Comparison of ENCODE assay signal across 1 cellular context in the genomic region with DNA sequence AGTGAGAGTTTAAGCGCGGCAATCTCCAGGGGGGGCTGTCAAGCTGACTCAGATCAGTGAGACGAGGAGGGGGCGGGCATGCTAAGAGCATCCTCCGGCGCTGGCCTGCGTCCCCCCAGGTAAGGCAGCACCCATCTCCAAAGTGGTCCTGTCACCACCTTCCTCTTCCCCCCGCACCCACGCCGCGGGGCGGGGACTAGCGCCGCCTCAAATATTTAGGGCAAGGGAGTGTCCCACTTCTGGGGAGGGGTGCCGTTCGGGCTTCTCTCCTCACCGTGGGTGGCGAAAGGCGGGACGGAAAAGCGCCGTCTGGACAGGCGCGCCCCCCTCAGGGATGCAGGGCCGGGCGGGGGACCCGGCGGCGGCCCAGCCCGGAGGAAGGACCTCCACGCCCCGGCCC.
TF ChIP-seq lines count a peak whose summit lies in the region.

No MANE protein-coding gene starts in this region.

TF ChIP-seq in GM12878, 131 proteins besides CTCF, POLR2A, EP300 and RAD21 (continued from another document and continues in another):
- TF ChIP-seq, protein P1, sequence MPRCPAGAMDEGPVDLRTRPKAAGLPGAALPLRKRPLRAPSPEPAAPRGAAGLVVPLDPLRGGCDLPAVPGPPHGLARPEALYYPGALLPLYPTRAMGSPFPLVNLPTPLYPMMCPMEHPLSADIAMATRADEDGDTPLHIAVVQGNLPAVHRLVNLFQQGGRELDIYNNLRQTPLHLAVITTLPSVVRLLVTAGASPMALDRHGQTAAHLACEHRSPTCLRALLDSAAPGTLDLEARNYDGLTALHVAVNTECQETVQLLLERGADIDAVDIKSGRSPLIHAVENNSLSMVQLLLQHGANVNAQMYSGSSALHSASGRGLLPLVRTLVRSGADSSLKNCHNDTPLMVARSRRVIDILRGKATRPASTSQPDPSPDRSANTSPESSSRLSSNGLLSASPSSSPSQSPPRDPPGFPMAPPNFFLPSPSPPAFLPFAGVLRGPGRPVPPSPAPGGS (IDR thresholded peaks at IDR 0.05; ENCODE audit: borderline replicate concordance, insufficient read depth, low read depth, low read length, poor library complexity, severe bottlenecking), result no peak
- TF ChIP-seq, protein P2, sequence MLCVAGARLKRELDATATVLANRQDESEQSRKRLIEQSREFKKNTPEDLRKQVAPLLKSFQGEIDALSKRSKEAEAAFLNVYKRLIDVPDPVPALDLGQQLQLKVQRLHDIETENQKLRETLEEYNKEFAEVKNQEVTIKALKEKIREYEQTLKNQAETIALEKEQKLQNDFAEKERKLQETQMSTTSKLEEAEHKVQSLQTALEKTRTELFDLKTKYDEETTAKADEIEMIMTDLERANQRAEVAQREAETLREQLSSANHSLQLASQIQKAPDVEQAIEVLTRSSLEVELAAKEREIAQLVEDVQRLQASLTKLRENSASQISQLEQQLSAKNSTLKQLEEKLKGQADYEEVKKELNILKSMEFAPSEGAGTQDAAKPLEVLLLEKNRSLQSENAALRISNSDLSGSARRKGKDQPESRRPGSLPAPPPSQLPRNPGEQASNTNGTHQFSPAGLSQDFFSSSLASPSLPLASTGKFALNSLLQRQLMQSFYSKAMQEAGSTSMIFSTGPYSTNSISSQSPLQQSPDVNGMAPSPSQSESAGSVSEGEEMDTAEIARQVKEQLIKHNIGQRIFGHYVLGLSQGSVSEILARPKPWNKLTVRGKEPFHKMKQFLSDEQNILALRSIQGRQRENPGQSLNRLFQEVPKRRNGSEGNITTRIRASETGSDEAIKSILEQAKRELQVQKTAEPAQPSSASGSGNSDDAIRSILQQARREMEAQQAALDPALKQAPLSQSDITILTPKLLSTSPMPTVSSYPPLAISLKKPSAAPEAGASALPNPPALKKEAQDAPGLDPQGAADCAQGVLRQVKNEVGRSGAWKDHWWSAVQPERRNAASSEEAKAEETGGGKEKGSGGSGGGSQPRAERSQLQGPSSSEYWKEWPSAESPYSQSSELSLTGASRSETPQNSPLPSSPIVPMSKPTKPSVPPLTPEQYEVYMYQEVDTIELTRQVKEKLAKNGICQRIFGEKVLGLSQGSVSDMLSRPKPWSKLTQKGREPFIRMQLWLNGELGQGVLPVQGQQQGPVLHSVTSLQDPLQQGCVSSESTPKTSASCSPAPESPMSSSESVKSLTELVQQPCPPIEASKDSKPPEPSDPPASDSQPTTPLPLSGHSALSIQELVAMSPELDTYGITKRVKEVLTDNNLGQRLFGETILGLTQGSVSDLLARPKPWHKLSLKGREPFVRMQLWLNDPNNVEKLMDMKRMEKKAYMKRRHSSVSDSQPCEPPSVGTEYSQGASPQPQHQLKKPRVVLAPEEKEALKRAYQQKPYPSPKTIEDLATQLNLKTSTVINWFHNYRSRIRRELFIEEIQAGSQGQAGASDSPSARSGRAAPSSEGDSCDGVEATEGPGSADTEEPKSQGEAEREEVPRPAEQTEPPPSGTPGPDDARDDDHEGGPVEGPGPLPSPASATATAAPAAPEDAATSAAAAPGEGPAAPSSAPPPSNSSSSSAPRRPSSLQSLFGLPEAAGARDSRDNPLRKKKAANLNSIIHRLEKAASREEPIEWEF (IDR thresholded peaks at IDR 0.05; ENCODE audit: insufficient replicate concordance, low read depth, low read length), result no peak
- TF ChIP-seq, protein P3, sequence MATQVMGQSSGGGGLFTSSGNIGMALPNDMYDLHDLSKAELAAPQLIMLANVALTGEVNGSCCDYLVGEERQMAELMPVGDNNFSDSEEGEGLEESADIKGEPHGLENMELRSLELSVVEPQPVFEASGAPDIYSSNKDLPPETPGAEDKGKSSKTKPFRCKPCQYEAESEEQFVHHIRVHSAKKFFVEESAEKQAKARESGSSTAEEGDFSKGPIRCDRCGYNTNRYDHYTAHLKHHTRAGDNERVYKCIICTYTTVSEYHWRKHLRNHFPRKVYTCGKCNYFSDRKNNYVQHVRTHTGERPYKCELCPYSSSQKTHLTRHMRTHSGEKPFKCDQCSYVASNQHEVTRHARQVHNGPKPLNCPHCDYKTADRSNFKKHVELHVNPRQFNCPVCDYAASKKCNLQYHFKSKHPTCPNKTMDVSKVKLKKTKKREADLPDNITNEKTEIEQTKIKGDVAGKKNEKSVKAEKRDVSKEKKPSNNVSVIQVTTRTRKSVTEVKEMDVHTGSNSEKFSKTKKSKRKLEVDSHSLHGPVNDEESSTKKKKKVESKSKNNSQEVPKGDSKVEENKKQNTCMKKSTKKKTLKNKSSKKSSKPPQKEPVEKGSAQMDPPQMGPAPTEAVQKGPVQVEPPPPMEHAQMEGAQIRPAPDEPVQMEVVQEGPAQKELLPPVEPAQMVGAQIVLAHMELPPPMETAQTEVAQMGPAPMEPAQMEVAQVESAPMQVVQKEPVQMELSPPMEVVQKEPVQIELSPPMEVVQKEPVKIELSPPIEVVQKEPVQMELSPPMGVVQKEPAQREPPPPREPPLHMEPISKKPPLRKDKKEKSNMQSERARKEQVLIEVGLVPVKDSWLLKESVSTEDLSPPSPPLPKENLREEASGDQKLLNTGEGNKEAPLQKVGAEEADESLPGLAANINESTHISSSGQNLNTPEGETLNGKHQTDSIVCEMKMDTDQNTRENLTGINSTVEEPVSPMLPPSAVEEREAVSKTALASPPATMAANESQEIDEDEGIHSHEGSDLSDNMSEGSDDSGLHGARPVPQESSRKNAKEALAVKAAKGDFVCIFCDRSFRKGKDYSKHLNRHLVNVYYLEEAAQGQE (IDR thresholded peaks at IDR 0.05; ENCODE audit: low read depth, low read length), result no peak
- TF ChIP-seq, protein P4, sequence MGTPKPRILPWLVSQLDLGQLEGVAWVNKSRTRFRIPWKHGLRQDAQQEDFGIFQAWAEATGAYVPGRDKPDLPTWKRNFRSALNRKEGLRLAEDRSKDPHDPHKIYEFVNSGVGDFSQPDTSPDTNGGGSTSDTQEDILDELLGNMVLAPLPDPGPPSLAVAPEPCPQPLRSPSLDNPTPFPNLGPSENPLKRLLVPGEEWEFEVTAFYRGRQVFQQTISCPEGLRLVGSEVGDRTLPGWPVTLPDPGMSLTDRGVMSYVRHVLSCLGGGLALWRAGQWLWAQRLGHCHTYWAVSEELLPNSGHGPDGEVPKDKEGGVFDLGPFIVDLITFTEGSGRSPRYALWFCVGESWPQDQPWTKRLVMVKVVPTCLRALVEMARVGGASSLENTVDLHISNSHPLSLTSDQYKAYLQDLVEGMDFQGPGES (IDR thresholded peaks at IDR 0.05), result no peak
- TF ChIP-seq CBX3 (IDR thresholded peaks at IDR 0.05; ENCODE audit: borderline replicate concordance, low read depth) (no peak), WRNIP1 (IDR thresholded peaks at IDR 0.05; ENCODE audit: borderline replicate concordance, low read depth, low read length) (no peak), MTA3 (IDR thresholded peaks at IDR 0.05; ENCODE audit: borderline replicate concordance, low read length) (no peak), HDAC6 (IDR thresholded peaks at IDR 0.05; ENCODE audit: unreplicated experiment) (no peak), IRF4 (IDR thresholded peaks at IDR 0.05; ENCODE audit: low read depth, low read length) (no peak), NFXL1 (IDR thresholded peaks at IDR 0.05; ENCODE audit: borderline replicate concordance) (no peak), KLF5 (IDR thresholded peaks at IDR 0.05; ENCODE audit: partially characterized antibody) (peak; percentile 77), MEF2A (IDR thresholded peaks at IDR 0.05; ENCODE audit: insufficient read depth, low read depth, low read length) (no peak), JUNB (IDR thresholded peaks at IDR 0.05) (no peak), KAT2A (conservative IDR thresholded peaks at IDR 0.05; ENCODE audit: control insufficient read depth, low read depth, low read length) (no peak), YBX1 (IDR thresholded peaks at IDR 0.05) (no peak), BHLHE40 (IDR thresholded peaks at IDR 0.05; ENCODE audit: borderline replicate concordance in 1 of 2, low read depth in 2 of 2, low read length in 1 of 2) (peak in 1 of 2 experiments; percentile 66; a peak in 2 of 4 replicates), JUND (IDR thresholded peaks at IDR 0.05; ENCODE audit: low read depth, low read length) (peak; percentile 34; the same call in 1 of the 2 replicates), FOXK2 (IDR thresholded peaks at IDR 0.05) (peak; percentile 46; the same call in 1 of the 2 replicates), CHD4 (IDR thresholded peaks at IDR 0.05) (no peak), RFX5 (IDR thresholded peaks at IDR 0.05; ENCODE audit: low read depth, low read length) (no peak), MTA2 (IDR thresholded peaks at IDR 0.05; ENCODE audit: low read depth) (0 out of 2 replicates have a peak, but pooled peaks have one; percentile 17), MYC (IDR thresholded peaks at IDR 0.05; ENCODE audit: insufficient read depth, insufficient read length, insufficient replicate concordance, low read length, severe bottlenecking) (no peak), SMAD1 (IDR thresholded peaks at IDR 0.05; ENCODE audit: low read depth, partially characterized antibody) (no peak), RAD51 (IDR thresholded peaks at IDR 0.05) (no peak), SMARCA5 (IDR thresholded peaks at IDR 0.05) (0 out of 2 replicates have a peak, but pooled peaks have one; percentile 19), RUNX3 (IDR thresholded peaks at IDR 0.05; ENCODE audit: low read length) (no peak), GATAD2B (conservative IDR thresholded peaks at IDR 0.05; ENCODE audit: low read depth) (peak; percentile 73)
- TF ChIP-seq, protein P5, sequence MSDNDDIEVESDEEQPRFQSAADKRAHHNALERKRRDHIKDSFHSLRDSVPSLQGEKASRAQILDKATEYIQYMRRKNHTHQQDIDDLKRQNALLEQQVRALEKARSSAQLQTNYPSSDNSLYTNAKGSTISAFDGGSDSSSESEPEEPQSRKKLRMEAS (IDR thresholded peaks at IDR 0.05; ENCODE audit: low read depth, low read length), result no peak
- TF ChIP-seq, protein P6, sequence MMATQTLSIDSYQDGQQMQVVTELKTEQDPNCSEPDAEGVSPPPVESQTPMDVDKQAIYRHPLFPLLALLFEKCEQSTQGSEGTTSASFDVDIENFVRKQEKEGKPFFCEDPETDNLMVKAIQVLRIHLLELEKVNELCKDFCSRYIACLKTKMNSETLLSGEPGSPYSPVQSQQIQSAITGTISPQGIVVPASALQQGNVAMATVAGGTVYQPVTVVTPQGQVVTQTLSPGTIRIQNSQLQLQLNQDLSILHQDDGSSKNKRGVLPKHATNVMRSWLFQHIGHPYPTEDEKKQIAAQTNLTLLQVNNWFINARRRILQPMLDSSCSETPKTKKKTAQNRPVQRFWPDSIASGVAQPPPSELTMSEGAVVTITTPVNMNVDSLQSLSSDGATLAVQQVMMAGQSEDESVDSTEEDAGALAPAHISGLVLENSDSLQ (IDR thresholded peaks at IDR 0.05), result no peak
- TF ChIP-seq, protein P7, sequence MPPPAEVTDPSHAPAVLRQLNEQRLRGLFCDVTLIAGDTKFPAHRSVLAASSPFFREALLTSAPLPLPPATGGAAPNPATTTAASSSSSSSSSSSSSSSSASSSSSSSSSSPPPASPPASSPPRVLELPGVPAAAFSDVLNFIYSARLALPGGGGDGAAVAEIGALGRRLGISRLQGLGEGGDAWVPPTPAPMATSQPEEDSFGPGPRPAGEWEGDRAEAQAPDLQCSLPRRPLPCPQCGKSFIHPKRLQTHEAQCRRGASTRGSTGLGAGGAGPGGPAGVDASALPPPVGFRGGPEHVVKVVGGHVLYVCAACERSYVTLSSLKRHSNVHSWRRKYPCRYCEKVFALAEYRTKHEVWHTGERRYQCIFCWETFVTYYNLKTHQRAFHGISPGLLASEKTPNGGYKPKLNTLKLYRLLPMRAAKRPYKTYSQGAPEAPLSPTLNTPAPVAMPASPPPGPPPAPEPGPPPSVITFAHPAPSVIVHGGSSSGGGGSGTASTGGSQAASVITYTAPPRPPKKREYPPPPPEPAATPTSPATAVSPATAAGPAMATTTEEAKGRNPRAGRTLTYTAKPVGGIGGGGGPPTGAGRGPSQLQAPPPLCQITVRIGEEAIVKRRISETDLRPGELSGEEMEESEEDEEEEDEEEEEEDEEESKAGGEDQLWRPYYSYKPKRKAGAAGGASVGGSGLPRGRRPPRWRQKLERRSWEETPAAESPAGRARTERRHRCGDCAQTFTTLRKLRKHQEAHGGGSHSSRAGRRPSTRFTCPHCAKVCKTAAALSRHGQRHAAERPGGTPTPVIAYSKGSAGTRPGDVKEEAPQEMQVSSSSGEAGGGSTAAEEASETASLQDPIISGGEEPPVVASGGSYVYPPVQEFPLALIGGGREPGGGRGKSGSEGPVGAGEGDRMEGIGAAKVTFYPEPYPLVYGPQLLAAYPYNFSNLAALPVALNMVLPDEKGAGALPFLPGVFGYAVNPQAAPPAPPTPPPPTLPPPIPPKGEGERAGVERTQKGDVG (CRISPR knock-in tag; IDR thresholded peaks at IDR 0.05), result no peak
- TF ChIP-seq, protein P8, sequence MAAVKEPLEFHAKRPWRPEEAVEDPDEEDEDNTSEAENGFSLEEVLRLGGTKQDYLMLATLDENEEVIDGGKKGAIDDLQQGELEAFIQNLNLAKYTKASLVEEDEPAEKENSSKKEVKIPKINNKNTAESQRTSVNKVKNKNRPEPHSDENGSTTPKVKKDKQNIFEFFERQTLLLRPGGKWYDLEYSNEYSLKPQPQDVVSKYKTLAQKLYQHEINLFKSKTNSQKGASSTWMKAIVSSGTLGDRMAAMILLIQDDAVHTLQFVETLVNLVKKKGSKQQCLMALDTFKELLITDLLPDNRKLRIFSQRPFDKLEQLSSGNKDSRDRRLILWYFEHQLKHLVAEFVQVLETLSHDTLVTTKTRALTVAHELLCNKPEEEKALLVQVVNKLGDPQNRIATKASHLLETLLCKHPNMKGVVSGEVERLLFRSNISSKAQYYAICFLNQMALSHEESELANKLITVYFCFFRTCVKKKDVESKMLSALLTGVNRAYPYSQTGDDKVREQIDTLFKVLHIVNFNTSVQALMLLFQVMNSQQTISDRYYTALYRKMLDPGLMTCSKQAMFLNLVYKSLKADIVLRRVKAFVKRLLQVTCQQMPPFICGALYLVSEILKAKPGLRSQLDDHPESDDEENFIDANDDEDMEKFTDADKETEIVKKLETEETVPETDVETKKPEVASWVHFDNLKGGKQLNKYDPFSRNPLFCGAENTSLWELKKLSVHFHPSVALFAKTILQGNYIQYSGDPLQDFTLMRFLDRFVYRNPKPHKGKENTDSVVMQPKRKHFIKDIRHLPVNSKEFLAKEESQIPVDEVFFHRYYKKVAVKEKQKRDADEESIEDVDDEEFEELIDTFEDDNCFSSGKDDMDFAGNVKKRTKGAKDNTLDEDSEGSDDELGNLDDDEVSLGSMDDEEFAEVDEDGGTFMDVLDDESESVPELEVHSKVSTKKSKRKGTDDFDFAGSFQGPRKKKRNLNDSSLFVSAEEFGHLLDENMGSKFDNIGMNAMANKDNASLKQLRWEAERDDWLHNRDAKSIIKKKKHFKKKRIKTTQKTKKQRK (IDR thresholded peaks at IDR 0.05; ENCODE audit: low read depth, low read length), result no peak
- TF ChIP-seq, protein P9, sequence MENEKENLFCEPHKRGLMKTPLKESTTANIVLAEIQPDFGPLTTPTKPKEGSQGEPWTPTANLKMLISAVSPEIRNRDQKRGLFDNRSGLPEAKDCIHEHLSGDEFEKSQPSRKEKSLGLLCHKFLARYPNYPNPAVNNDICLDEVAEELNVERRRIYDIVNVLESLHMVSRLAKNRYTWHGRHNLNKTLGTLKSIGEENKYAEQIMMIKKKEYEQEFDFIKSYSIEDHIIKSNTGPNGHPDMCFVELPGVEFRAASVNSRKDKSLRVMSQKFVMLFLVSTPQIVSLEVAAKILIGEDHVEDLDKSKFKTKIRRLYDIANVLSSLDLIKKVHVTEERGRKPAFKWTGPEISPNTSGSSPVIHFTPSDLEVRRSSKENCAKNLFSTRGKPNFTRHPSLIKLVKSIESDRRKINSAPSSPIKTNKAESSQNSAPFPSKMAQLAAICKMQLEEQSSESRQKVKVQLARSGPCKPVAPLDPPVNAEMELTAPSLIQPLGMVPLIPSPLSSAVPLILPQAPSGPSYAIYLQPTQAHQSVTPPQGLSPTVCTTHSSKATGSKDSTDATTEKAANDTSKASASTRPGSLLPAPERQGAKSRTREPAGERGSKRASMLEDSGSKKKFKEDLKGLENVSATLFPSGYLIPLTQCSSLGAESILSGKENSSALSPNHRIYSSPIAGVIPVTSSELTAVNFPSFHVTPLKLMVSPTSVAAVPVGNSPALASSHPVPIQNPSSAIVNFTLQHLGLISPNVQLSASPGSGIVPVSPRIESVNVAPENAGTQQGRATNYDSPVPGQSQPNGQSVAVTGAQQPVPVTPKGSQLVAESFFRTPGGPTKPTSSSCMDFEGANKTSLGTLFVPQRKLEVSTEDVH (IDR thresholded peaks at IDR 0.05; ENCODE audit: low read depth, partially characterized antibody), result no peak
